Comparison of ENCODE assay signal across 8 cellular contexts in the genomic region with DNA sequence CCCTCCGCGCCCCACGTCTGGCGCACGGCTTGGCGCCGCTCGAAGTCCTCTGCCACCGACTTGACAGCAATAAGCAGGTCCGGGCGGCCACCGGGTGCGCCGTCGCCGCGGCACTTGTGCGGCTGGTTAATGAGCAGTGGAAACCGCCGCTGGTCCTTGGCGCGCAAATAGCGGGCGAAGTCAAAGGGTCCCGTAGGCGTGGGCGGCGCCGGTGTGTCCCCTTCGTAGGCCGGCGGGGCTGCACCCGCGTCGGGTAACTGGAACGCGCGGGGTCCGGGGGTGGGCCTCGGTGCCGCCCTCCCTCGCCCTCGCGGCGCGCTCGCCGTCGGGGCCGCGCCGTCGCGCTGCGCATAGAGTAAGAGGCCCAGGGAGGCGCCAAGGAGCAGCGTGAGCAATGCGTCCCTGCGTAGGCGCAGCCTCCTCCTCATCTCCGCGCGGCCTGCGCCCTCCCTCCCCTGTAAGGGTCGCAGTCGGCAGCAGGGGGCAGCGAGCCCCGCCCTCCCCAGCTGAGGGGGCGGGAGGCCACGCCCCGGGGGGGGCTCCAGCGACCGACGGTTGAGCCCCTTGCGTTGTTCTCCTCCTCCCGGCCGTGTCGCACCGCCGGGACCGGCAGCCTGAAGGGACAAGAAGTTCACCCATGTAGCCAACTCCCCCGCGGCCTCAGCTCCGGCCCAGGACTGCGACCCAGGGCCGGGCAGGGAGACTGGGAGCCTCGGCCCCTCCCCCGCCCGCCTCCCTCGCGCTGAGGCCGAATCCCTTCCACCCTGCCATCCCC.
A peak's percentile ranks its signal among the peaks of the same experiment; 100 is the strongest.
DNase-seq lines count a peak whose midpoint lies in the region; ATAC-seq and TF ChIP-seq lines count a peak whose summit lies in the region.

No MANE protein-coding gene starts in this region.

- ATAC-seq in stimulated activated naive B cell treated with anti-CD40 and anti-IgM and Interleukin-4, amounts not matched to agents 10 μg/mL and 1 μg/mL and 100 μg/mL, for 72 hours (replicated peaks), result peak; percentile 59 to 64

- H3K4me3 Mint-ChIP-seq in stimulated activated naive B cell treated with anti-CD40 and anti-IgM and Interleukin-4, amounts not matched to agents 10 μg/mL and 1 μg/mL and 100 μg/mL, for 72 hours, result peak overlapping the region; percentile 77 to 78

- TF ChIP-seq CTCF in GM10266 (IDR thresholded peaks at IDR 0.05; ENCODE audit: control insufficient read depth, insufficient read depth, low read depth, missing control alignments) (peak; percentile 27), HFF-Myc (IDR thresholded peaks at IDR 0.05; ENCODE audit: low read depth, low read length, missing control alignments) (no peak)

- H3K36me3 Mint-ChIP-seq in stimulated activated naive B cell treated with anti-CD40 and anti-IgM and Interleukin-4, amounts not matched to agents 10 μg/mL and 1 μg/mL and 100 μg/mL, for 72 hours, result peaks cover 42 to 54% of the 10 kb centered on the region in 2 donors

- peak overlapping the region; percentile 50 for H3K4me3 ChIP-seq in HFF-Myc (replicated peaks; ENCODE audit: low read depth, low read length)

- peaks cover 32 to 38% of the 10 kb centered on the region in 2 donors for H3K27me3 Mint-ChIP-seq in stimulated activated naive B cell treated with anti-CD40 and anti-IgM and Interleukin-4, amounts not matched to agents 10 μg/mL and 1 μg/mL and 100 μg/mL, for 72 hours

- H3K27ac Mint-ChIP-seq in stimulated activated naive B cell treated with anti-CD40 and anti-IgM and Interleukin-4, amounts not matched to agents 10 μg/mL and 1 μg/mL and 100 μg/mL, for 72 hours, result no peak overlapping the region

- DNase-seq in GM10266 (ENCODE audit: extremely low spot score) (peak; percentile 89), HFF-Myc (ENCODE audit: extremely low read depth, low read depth) (no peak), RPMI8226 (peak; percentile 58), left kidney (ENCODE audit: low read depth, low spot score) (peak; percentile 87), COLO829 (ENCODE audit: low spot score) (no peak), HuH-7 (ENCODE audit: low spot score) (no peak)
- DNase-seq in central memory CD4-positive, alpha-beta T cell, result peak; percentile 30
- no peak for DNase-seq in stimulated activated naive B cell treated with anti-CD40 and anti-IgM and Interleukin-4, amounts not matched to agents 10 μg/mL and 1 μg/mL and 100 μg/mL, for 72 hours

- H3K4me1 Mint-ChIP-seq in stimulated activated naive B cell treated with anti-CD40 and anti-IgM and Interleukin-4, amounts not matched to agents 10 μg/mL and 1 μg/mL and 100 μg/mL, for 72 hours, result peaks cover 16 to 22% of the 10 kb centered on the region in 2 donors

- no peaks in the 10 kb centered on the region for H3K9me3 Mint-ChIP-seq in stimulated activated naive B cell treated with anti-CD40 and anti-IgM and Interleukin-4, amounts not matched to agents 10 μg/mL and 1 μg/mL and 100 μg/mL, for 72 hours

Comparison
In these comparisons a context has a peak if more than half of its experiments do, and no peak if none do; other contexts are left out.
1. DNase-seq: peak in GM10266 (single experiment), RPMI8226 (single experiment), central memory CD4-positive, alpha-beta T cell (single experiment) and left kidney (single experiment); none in HFF-Myc (single experiment), stimulated activated naive B cell treated with anti-CD40 and anti-IgM and Interleukin-4, amounts not matched to agents 10 μg/mL and 1 μg/mL and 100 μg/mL, for 72 hours (single experiment), COLO829 (single experiment) and HuH-7 (single experiment).